Comparison of ENCODE assay signal across 27 cellular contexts in genomic region chr14:35482994-35483515, GRCh38. TPM values are rescaled to one million over a fixed set of nuclear protein-coding genes. Genes with fewer than 3 reads are reported as not detected.
"Had no signal": no experiment of that assay in that cellular context is flagged by ENCODE, and none has a peak within 500 bp of the region (broad histone marks: within the 10 kb centered on the region; RNA-seq: fewer than 3 reads in every experiment).

No MANE protein-coding gene starts in this region.

- DNase-seq: activated CD4-positive, alpha-beta T cell treated with anti-CD3 and anti-CD28 coated beads for 48 hours; activated CD4-positive, alpha-beta T cell treated with anti-CD3 and anti-CD28 coated beads, Interleukin-2, amount 50 U/mL, for 4 hours; activated CD4-positive, CD25-positive, alpha-beta regulatory T cell treated with anti-CD3 and anti-CD28 coated beads, Interleukin-2, amount 50 U/mL, for 72 hours; activated CD8-positive, alpha-beta memory T cell treated with anti-CD3 and anti-CD28 coated beads, Interleukin-2, amount 50 U/mL, for 48 hours; activated CD8-positive, alpha-beta T cell treated with anti-CD3 and anti-CD28 coated beads, Interleukin-2, amount 10 ng/mL, durations not matched to agents 7 days and 5 days; activated naive CD4-positive, alpha-beta T cell treated with anti-CD3 and anti-CD28 coated beads, Interleukin-2, amount 50 U/mL, for 16 hours; activated naive CD8-positive, alpha-beta T cell treated with anti-CD3 and anti-CD28 coated beads, Interleukin-2, amount 10 ng/mL, durations not matched to agents 7 days and 5 days; activated T-cell treated with anti-CD3 and anti-CD28 coated beads, Interleukin-2, amount 50 U/mL, for 1 hour; adrenal gland; aorta; caudate nucleus; NCI-H1105; NCI-H1436 treated with DMSO at 0.1 percent for 48 hours; NCI-H187; NCI-H2081; NCI-H345; NCI-H510A; NCI-H526 treated with DMSO at 0.1 percent for 48 hours; NCI-H82; RPMI8226 had no signal

- H3K36me3 ChIP-seq: adrenal gland, breast epithelium, SJSA1 had no signal

- H3K9me3 Mint-ChIP-seq: activated naive CD8-positive, alpha-beta T cell treated with anti-CD3 and anti-CD28 coated beads, Interleukin-2, amount 10 ng/mL, durations not matched to agents 7 days and 5 days; T-helper 1 cell treated with Interleukin-12 subunit alpha and Interleukin-12 subunit beta and Interleukin-4 antibody, amounts not matched to agents 30 μg/mL and 1 μg/mL, for 36 hours; WTC11 had no signal

- H3K27ac ChIP-seq: adrenal gland, breast epithelium, KMS-11, SJSA1 had no signal

- H3K27ac Mint-ChIP-seq: activated CD8-positive, alpha-beta T cell treated with anti-CD3 and anti-CD28 coated beads, Interleukin-2, amount 10 ng/mL, durations not matched to agents 7 days and 5 days; activated naive CD8-positive, alpha-beta T cell treated with anti-CD3 and anti-CD28 coated beads, Interleukin-2, amount 10 ng/mL, durations not matched to agents 7 days and 5 days; T-helper 1 cell treated with Interleukin-12 subunit alpha and Interleukin-12 subunit beta and Interleukin-4 antibody, amounts not matched to agents 30 μg/mL and 1 μg/mL, for 36 hours; WTC11 had no signal

- H3K9ac ChIP-seq: KMS-11 had no signal

- H3K4me3 Mint-ChIP-seq: activated CD8-positive, alpha-beta T cell treated with anti-CD3 and anti-CD28 coated beads, Interleukin-2, amount 10 ng/mL, durations not matched to agents 7 days and 5 days; activated naive CD8-positive, alpha-beta T cell treated with anti-CD3 and anti-CD28 coated beads, Interleukin-2, amount 10 ng/mL, durations not matched to agents 7 days and 5 days; T-helper 1 cell treated with Interleukin-12 subunit alpha and Interleukin-12 subunit beta and Interleukin-4 antibody, amounts not matched to agents 30 μg/mL and 1 μg/mL, for 36 hours; WTC11 had no signal

- H3K4me1 ChIP-seq: adrenal gland, breast epithelium had no signal

- H3K9me3 ChIP-seq: breast epithelium, SJSA1 had no signal

- H3K27me3 ChIP-seq: breast epithelium had no signal

- H3K4me2 ChIP-seq: KMS-11 had no signal

- H3K36me3 Mint-ChIP-seq: activated naive CD8-positive, alpha-beta T cell treated with anti-CD3 and anti-CD28 coated beads, Interleukin-2, amount 10 ng/mL, durations not matched to agents 7 days and 5 days; WTC11 had no signal

- H3K4me1 Mint-ChIP-seq: activated naive CD8-positive, alpha-beta T cell treated with anti-CD3 and anti-CD28 coated beads, Interleukin-2, amount 10 ng/mL, durations not matched to agents 7 days and 5 days; WTC11 had no signal

- ATAC-seq: activated CD8-positive, alpha-beta T cell treated with anti-CD3 and anti-CD28 coated beads, Interleukin-2, amount 10 ng/mL, durations not matched to agents 7 days and 5 days; Panc1; Right ventricle myocardium inferior; WTC11 had no signal

- H3K4me3 ChIP-seq: adrenal gland, breast epithelium, SJSA1 had no signal

RNA-seq across cellular contexts. Expression of gene INSM2, which starts 50.9 kb away (rescaled TPM):
- total RNA-seq: activated CD8-positive, alpha-beta T cell treated with anti-CD3 and anti-CD28 coated beads, Interleukin-2, amount 10 ng/mL, durations not matched to agents 7 days and 5 days; activated naive CD8-positive, alpha-beta T cell treated with anti-CD3 and anti-CD28 coated beads, Interleukin-2, amount 10 ng/mL, durations not matched to agents 7 days and 5 days; aorta; breast epithelium; Right ventricle myocardium inferior; SJSA1 had no signal
- polyA plus RNA-seq: aorta had no signal
